ENCODE assay signal across 1 cellular context in the genomic region with DNA sequence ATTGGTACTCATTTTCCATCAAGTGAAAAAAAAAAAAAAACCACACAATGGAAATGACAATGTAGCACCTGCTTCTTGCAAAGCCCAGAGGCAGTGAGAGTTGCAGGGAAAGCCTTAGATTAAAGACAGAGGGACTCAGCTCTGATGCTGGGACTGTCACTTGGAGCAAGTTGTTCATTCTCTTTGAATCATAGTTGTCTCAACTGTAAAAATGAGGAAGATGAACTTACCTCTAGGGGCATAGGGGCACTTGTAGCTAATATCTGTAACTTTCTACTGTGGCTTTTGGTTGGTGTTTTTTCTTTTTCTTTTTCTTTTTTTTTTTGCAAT.
TF ChIP-seq lines count a peak whose summit lies in the region.

No MANE protein-coding gene starts in this region.

TF ChIP-seq in HepG2, 621 proteins besides CTCF, POLR2A, EP300 and RAD21 (continued from another document):
- no peak for TF ChIP-seq KDM2A (CRISPR knock-in tag; IDR thresholded peaks at IDR 0.05; ENCODE audit: borderline replicate concordance, low read depth)
- TF ChIP-seq, protein P1, sequence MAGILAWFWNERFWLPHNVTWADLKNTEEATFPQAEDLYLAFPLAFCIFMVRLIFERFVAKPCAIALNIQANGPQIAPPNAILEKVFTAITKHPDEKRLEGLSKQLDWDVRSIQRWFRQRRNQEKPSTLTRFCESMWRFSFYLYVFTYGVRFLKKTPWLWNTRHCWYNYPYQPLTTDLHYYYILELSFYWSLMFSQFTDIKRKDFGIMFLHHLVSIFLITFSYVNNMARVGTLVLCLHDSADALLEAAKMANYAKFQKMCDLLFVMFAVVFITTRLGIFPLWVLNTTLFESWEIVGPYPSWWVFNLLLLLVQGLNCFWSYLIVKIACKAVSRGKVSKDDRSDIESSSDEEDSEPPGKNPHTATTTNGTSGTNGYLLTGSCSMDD (CRISPR knock-in tag; IDR thresholded peaks at IDR 0.05), result no peak
- no peak for TF ChIP-seq ZSCAN30 (CRISPR knock-in tag; IDR thresholded peaks at IDR 0.05)
- TF ChIP-seq SRSF9 (IDR thresholded peaks at IDR 0.05; ENCODE audit: borderline replicate concordance, insufficient read depth, low read depth, low read length, poor library complexity, severe bottlenecking), result no peak
- TF ChIP-seq, protein P2, sequence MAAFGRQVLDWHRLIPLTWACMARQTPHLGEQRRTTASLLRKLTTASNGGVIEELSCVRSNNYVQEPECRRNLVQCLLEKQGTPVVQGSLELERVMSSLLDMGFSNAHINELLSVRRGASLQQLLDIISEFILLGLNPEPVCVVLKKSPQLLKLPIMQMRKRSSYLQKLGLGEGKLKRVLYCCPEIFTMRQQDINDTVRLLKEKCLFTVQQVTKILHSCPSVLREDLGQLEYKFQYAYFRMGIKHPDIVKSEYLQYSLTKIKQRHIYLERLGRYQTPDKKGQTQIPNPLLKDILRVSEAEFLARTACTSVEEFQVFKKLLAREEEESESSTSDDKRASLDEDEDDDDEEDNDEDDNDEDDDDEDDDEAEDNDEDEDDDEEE (CRISPR knock-in tag; IDR thresholded peaks at IDR 0.05), result no peak
- TF ChIP-seq, protein P3, sequence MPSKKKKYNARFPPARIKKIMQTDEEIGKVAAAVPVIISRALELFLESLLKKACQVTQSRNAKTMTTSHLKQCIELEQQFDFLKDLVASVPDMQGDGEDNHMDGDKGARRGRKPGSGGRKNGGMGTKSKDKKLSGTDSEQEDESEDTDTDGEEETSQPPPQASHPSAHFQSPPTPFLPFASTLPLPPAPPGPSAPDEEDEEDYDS (CRISPR knock-in tag; IDR thresholded peaks at IDR 0.05), result no peak
- TF ChIP-seq SP5 (CRISPR knock-in tag; IDR thresholded peaks at IDR 0.05; ENCODE audit: borderline replicate concordance, low read depth), result no peak
- no peak for TF ChIP-seq ZNF652 (CRISPR knock-in tag; IDR thresholded peaks at IDR 0.05; ENCODE audit: borderline replicate concordance, low read depth)
- no peak for TF ChIP-seq FOXA1 (IDR thresholded peaks at IDR 0.05)
- TF ChIP-seq FOXA1 (CRISPR knock-in tag; IDR thresholded peaks at IDR 0.05), result no peak
- TF ChIP-seq NFATC3 (CRISPR knock-in tag; IDR thresholded peaks at IDR 0.05), result no peak
- TF ChIP-seq HOXA5 (CRISPR knock-in tag; IDR thresholded peaks at IDR 0.05), result no peak
- TF ChIP-seq, protein P4, sequence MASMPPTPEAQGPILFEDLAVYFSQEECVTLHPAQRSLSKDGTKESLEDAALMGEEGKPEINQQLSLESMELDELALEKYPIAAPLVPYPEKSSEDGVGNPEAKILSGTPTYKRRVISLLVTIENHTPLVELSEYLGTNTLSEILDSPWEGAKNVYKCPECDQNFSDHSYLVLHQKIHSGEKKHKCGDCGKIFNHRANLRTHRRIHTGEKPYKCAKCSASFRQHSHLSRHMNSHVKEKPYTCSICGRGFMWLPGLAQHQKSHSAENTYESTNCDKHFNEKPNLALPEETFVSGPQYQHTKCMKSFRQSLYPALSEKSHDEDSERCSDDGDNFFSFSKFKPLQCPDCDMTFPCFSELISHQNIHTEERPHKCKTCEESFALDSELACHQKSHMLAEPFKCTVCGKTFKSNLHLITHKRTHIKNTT (CRISPR knock-in tag; IDR thresholded peaks at IDR 0.05), result no peak
- no peak for TF ChIP-seq ATF7-NPFF (CRISPR knock-in tag; IDR thresholded peaks at IDR 0.05; ENCODE audit: low read depth)
